In genomic region chrX:101390664-101391525, GRCh38 we compare ENCODE assay signal across 1 cellular context.
TF ChIP-seq lines count a peak whose summit lies in the region.

RPL36A (plus strand) TSS chrX:101391011; CDS start chrX:101391044, 33 bp downstream.

TF ChIP-seq in K562, 482 proteins besides CTCF, POLR2A, EP300 and RAD21 (continued from another document and continues in another):
- TF ChIP-seq FOXA1 (IDR thresholded peaks at IDR 0.05; ENCODE audit: borderline replicate concordance) (no peak), ILK (tag; IDR thresholded peaks at IDR 0.05; ENCODE audit: borderline replicate concordance, low read depth) (no peak), ZNF57 (CRISPR knock-in tag; IDR thresholded peaks at IDR 0.05) (no peak), SLC30A9 (CRISPR knock-in tag; IDR thresholded peaks at IDR 0.05) (no peak), MYNN (IDR thresholded peaks at IDR 0.05) (no peak), MYNN (CRISPR knock-in tag; IDR thresholded peaks at IDR 0.05) (no peak), TEAD2 (tag; IDR thresholded peaks at IDR 0.05) (no peak), ZNF212 (CRISPR knock-in tag; IDR thresholded peaks at IDR 0.05) (no peak), ZNF23 (CRISPR knock-in tag; IDR thresholded peaks at IDR 0.05) (no peak), HINFP (tag; conservative IDR thresholded peaks at IDR 0.05; ENCODE audit: low read depth) (no peak), SETDB1 (IDR thresholded peaks at IDR 0.05; ENCODE audit: low read length) (no peak), CAMTA2 (CRISPR knock-in tag; conservative IDR thresholded peaks at IDR 0.05) (no peak), NCOA2 (IDR thresholded peaks at IDR 0.05; ENCODE audit: partially characterized antibody in 2 of 2) (no peak), ATF3 (IDR thresholded peaks at IDR 0.05) (peak; percentile 66), ATF3 (CRISPR knock-in tag; conservative IDR thresholded peaks at IDR 0.05) (no peak), XRCC3 (IDR thresholded peaks at IDR 0.05) (no peak), ZHX1 (conservative IDR thresholded peaks at IDR 0.05; ENCODE audit: low read length) (0 out of 2 replicates have a peak, but pooled peaks have one; percentile 25), ELK3 (CRISPR knock-in tag; IDR thresholded peaks at IDR 0.05) (no peak), IRF9 (tag; IDR thresholded peaks at IDR 0.05) (no peak), TRIM24 (IDR thresholded peaks at IDR 0.05) (no peak), MYC (IDR thresholded peaks at IDR 0.05; ENCODE audit: low read depth, low read length) (peak; percentile 97), MYC (CRISPR knock-in tag; IDR thresholded peaks at IDR 0.05; ENCODE audit: borderline replicate concordance, low read depth) (peak; percentile 93), POLR2H (tag; IDR thresholded peaks at IDR 0.05; ENCODE audit: low read depth) (peak; percentile 97), KDM5B (IDR thresholded peaks at IDR 0.05; ENCODE audit: insufficient replicate concordance, low read depth, low read length) (peak; percentile 97), RBM15 (IDR thresholded peaks at IDR 0.05; ENCODE audit: insufficient read depth, low read length) (no peak), SMAD2 (IDR thresholded peaks at IDR 0.05; ENCODE audit: low read depth, low read length) (no peak), ZNF3 (CRISPR knock-in tag; IDR thresholded peaks at IDR 0.05) (no peak), ZNF609 (CRISPR knock-in tag; IDR thresholded peaks at IDR 0.05; ENCODE audit: borderline replicate concordance) (no peak), ZNF134 (CRISPR knock-in tag; conservative IDR thresholded peaks at IDR 0.05) (no peak), ZNF445 (CRISPR knock-in tag; IDR thresholded peaks at IDR 0.05; ENCODE audit: low read depth) (no peak), ZNF395 (CRISPR knock-in tag; IDR thresholded peaks at IDR 0.05) (no peak), PTRF (tag; IDR thresholded peaks at IDR 0.05) (no peak), KAT2B (IDR thresholded peaks at IDR 0.05; ENCODE audit: low read depth, low read length) (no peak), TRIM25 (IDR thresholded peaks at IDR 0.05; ENCODE audit: borderline replicate concordance) (no peak), VEZF1 (CRISPR knock-in tag; IDR thresholded peaks at IDR 0.05) (peak; percentile 61), SMAD3 (CRISPR knock-in tag; conservative IDR thresholded peaks at IDR 0.05) (no peak), PCBP2 (IDR thresholded peaks at IDR 0.05; ENCODE audit: low read depth, low read length, poor library complexity, severe bottlenecking) (no peak), TEAD1 (CRISPR knock-in tag; IDR thresholded peaks at IDR 0.05) (no peak), NFIC (IDR thresholded peaks at IDR 0.05) (peak; percentile 40; the same call in 1 of the 2 replicates), ZNF24 (IDR thresholded peaks at IDR 0.05) (peak; percentile 44; the same call in 1 of the 2 replicates), NRF1 (conservative IDR thresholded peaks at IDR 0.05 in 1 of 2, IDR thresholded peaks at IDR 0.05 in 1 of 2) (peak; percentile 15 to 32; a peak in 1 of 4 replicates), FOSL1 (tag; conservative IDR thresholded peaks at IDR 0.05) (peak; percentile 40; the same call in 1 of the 2 replicates), ZNF449 (CRISPR knock-in tag; IDR thresholded peaks at IDR 0.05) (no peak), MYBL2 (IDR thresholded peaks at IDR 0.05; ENCODE audit: low read depth) (no peak), MYBL2 (CRISPR knock-in tag; IDR thresholded peaks at IDR 0.05; ENCODE audit: borderline replicate concordance) (no peak), ZBTB1 (CRISPR knock-in tag; IDR thresholded peaks at IDR 0.05; ENCODE audit: borderline replicate concordance, low read depth) (no peak), CBX3 (IDR thresholded peaks at IDR 0.05; ENCODE audit: borderline replicate concordance in 1 of 2, low read length in 2 of 2) (peak in 1 of 2 experiments; percentile 75; a peak in 2 of 3 replicates), SIN3B (IDR thresholded peaks at IDR 0.05; ENCODE audit: low read depth) (peak; percentile 33; the same call in 1 of the 2 replicates), ZNF785 (CRISPR knock-in tag; IDR thresholded peaks at IDR 0.05) (no peak), HDGF (IDR thresholded peaks at IDR 0.05) (no peak), PCBP1 (IDR thresholded peaks at IDR 0.05; ENCODE audit: low read depth, low read length, poor library complexity, severe bottlenecking) (no peak), MAFG (tag; conservative IDR thresholded peaks at IDR 0.05) (no peak)
